In genomic region chr9:118367383-118367782, GRCh38 we compare ENCODE assay signal across 18 cellular contexts.
DNase-seq lines count a peak whose midpoint lies in the region; ATAC-seq, FAIRE-seq and TF ChIP-seq lines count a peak whose summit lies in the region.
"Had no signal": no experiment of that assay in that cellular context is flagged by ENCODE, and none has a peak within 500 bp of the region (broad histone marks: within the 10 kb centered on the region; RNA-seq: fewer than 3 reads in every experiment).

No MANE protein-coding gene starts in this region.

- RAD21 ChIA-PET in GM12878 (lab: Charles Lee; ENCODE audit: unreplicated experiment): no interaction called here

- H4K20me1 ChIP-seq in GM12878 (ENCODE audit: control insufficient read depth, insufficient read depth): no peaks in the 10 kb centered on the region

- DNase-seq in GM12878 (ENCODE audit: low read depth, low spot score) (peak; percentile 5), superior temporal gyrus (ENCODE audit: extremely low spot score) (no peak)
- DNase-seq in activated CD4-positive, alpha-beta T cell treated with anti-CD3 and anti-CD28 coated beads, Interleukin-2, amount 50 U/mL, for 4 hours: no peak
- DNase-seq: DMS79, MG63, NCI-H1694 treated with DMSO at 0.1 percent for 48 hours, NCI-H446, NCI-H526, T-helper 1 cell had no signal

- in situ Hi-C loops in GM12878 (cut with MboI): no loop called here

- no peaks in the 10 kb centered on the region for H3K79me2 ChIP-seq in GM12878 (ENCODE audit: control insufficient read depth, insufficient read depth, low read length)

- no peaks in the 10 kb centered on the region for H3K27me3 ChIP-seq in GM12878 (replicated peaks in 1 of 2; ENCODE audit: control insufficient read depth in 2 of 2, insufficient read depth in 2 of 2, low read length in 1 of 2)
- H3K27me3 ChIP-seq: MG63, SJSA1 had no signal

- no peak overlapping the region for H3K27ac ChIP-seq in GM12878 (ENCODE audit: control insufficient read depth, insufficient read depth)
- H3K27ac ChIP-seq: SJSA1 had no signal

- H3K4me1 ChIP-seq in GM12878 (ENCODE audit: control insufficient read depth, insufficient read depth, low read length): no peaks in the 10 kb centered on the region
- H3K4me1 ChIP-seq: SJSA1 had no signal

- POLR2A ChIA-PET in GM12878 (lab: Charles Lee): no interaction called here

- ATAC-seq in GM18868 (IDR thresholded peaks at IDR 0.05; ENCODE audit: unreplicated experiment) (peak; percentile 51), GM21786 (IDR thresholded peaks at IDR 0.05; ENCODE audit: unreplicated experiment) (peak; percentile 37), HG03354 (IDR thresholded peaks at IDR 0.05; ENCODE audit: poor library complexity, severe bottlenecking, unreplicated experiment) (peak; percentile 43), GM12878 (peak; percentile 66), GM19455 (IDR thresholded peaks at IDR 0.05; ENCODE audit: unreplicated experiment) (no peak)
- ATAC-seq: K562, Right ventricle myocardium inferior had no signal

- TF ChIP-seq CTCF in GM12878 (IDR thresholded peaks at IDR 0.05 in 2 of 3, conservative IDR thresholded peaks at IDR 0.05 in 1 of 3; ENCODE audit: control insufficient read depth in 2 of 3, extremely low read depth in 1 of 3, insufficient read depth in 1 of 3, low read depth in 3 of 3, low read length in 3 of 3): no peak

- no peak overlapping the region for H3K4me3 ChIP-seq in GM12878
- H3K4me3 ChIP-seq: K562, MG63, SJSA1 had no signal

- H3K9me3 ChIP-seq in GM12878 (replicated peaks; ENCODE audit: control insufficient read depth, insufficient read depth, low read length): peaks cover 1% of the 10 kb centered on the region; the same call in 1 of the 3 replicates
- H3K9me3 ChIP-seq: SJSA1 had no signal

- H2AFZ ChIP-seq in GM12878 (ENCODE audit: control insufficient read depth, low read depth, low read length): no peak overlapping the region

- TF ChIP-seq POLR2A in GM12878 (IDR thresholded peaks at IDR 0.05; ENCODE audit: low read depth, low read length): no peak

- BruUV-seq in GM12878 (replicated peaks; lab: Mats Ljungman, UMichigan): no TSS peak

- no peak for FAIRE-seq in GM12878 (lab: Jason Lieb, UNC)
- FAIRE-seq: GM12891, H1, K562 had no signal

- CTCF ChIA-PET in GM12878 (lab: Yijun Ruan, JAX): no interaction called here

- no peak for TF ChIP-seq RAD21 in GM12878 (IDR thresholded peaks at IDR 0.05; ENCODE audit: insufficient read depth, low read depth, low read length)

- intact Hi-C loops in GM12878 (cut with micrococcal nuclease; ENCODE audit: unreplicated experiment): no loop called here

- no peaks in the 10 kb centered on the region for H3K36me3 ChIP-seq in GM12878 (ENCODE audit: control insufficient read depth in 2 of 2, insufficient read depth in 2 of 2, low read length in 1 of 2)
- H3K36me3 ChIP-seq: MG63, SJSA1 had no signal

- no peak overlapping the region for H3K4me2 ChIP-seq in GM12878 (ENCODE audit: control insufficient read depth, insufficient read depth)

- peak in 1 of 2 experiments; percentile 35; a peak in 1 of 4 replicates for TF ChIP-seq EP300 in GM12878 (IDR thresholded peaks at IDR 0.05; ENCODE audit: borderline replicate concordance in 1 of 2, control insufficient read depth in 1 of 2, low read depth in 2 of 2, low read length in 2 of 2)

- SMC1A ChIA-PET in GM12878 (lab: Charles Lee; ENCODE audit: uncharacterized antibody, unreplicated experiment): no interaction called here

- H3K9ac ChIP-seq in GM12878 (ENCODE audit: control insufficient read depth, insufficient read depth, low read length): no peak overlapping the region

TF ChIP-seq in GM12878, 131 proteins besides CTCF, POLR2A, EP300 and RAD21 (continues in another document):
- TF ChIP-seq IKZF1 (conservative IDR thresholded peaks at IDR 0.05) (peak; percentile 65), CHD2 (IDR thresholded peaks at IDR 0.05; ENCODE audit: borderline replicate concordance, low read depth, low read length) (no peak), POU2F2 (IDR thresholded peaks at IDR 0.05; ENCODE audit: borderline replicate concordance, low read depth, low read length) (no peak), SIX5 (IDR thresholded peaks at IDR 0.05; ENCODE audit: low read depth, low read length, severe bottlenecking) (no peak), MEF2A (IDR thresholded peaks at IDR 0.05; ENCODE audit: insufficient read depth, low read depth, low read length) (no peak), HDGF (IDR thresholded peaks at IDR 0.05) (no peak), CEBPB (IDR thresholded peaks at IDR 0.05; ENCODE audit: borderline replicate concordance in 1 of 2, low read depth in 2 of 2, low read length in 2 of 2) (no peak), WRNIP1 (IDR thresholded peaks at IDR 0.05; ENCODE audit: borderline replicate concordance, low read depth, low read length) (no peak), NR2C1 (IDR thresholded peaks at IDR 0.05) (no peak), BCL11A (IDR thresholded peaks at IDR 0.05; ENCODE audit: low read depth, low read length) (peak; percentile 54; the same call in 1 of the 2 replicates), ZSCAN29 (IDR thresholded peaks at IDR 0.05) (no peak), NFYA (IDR thresholded peaks at IDR 0.05; ENCODE audit: borderline replicate concordance, low read depth, low read length) (no peak), CHD4 (IDR thresholded peaks at IDR 0.05) (no peak), SMARCA5 (IDR thresholded peaks at IDR 0.05) (no peak), SMC3 (IDR thresholded peaks at IDR 0.05; ENCODE audit: borderline replicate concordance, low read length) (no peak), CBFB (IDR thresholded peaks at IDR 0.05; ENCODE audit: low read depth) (no peak), ATF3 (IDR thresholded peaks at IDR 0.05; ENCODE audit: borderline replicate concordance, extremely low read depth, low read depth, low read length) (no peak), ZBED1 (IDR thresholded peaks at IDR 0.05; ENCODE audit: borderline replicate concordance) (no peak), SPI1 (IDR thresholded peaks at IDR 0.05; ENCODE audit: borderline replicate concordance, insufficient read depth, low read depth, low read length) (no peak), JUNB (IDR thresholded peaks at IDR 0.05) (no peak), FOXK2 (IDR thresholded peaks at IDR 0.05) (no peak), MTA3 (IDR thresholded peaks at IDR 0.05; ENCODE audit: borderline replicate concordance, low read length) (no peak), YY1 (IDR thresholded peaks at IDR 0.05; ENCODE audit: low read depth, low read length) (no peak), BHLHE40 (IDR thresholded peaks at IDR 0.05; ENCODE audit: borderline replicate concordance in 1 of 2, low read depth in 2 of 2, low read length in 1 of 2) (peak in 1 of 2 experiments; percentile 10; a peak in 1 of 4 replicates), BRCA1 (IDR thresholded peaks at IDR 0.05; ENCODE audit: low read depth, low read length) (no peak)
- TF ChIP-seq, protein P1, sequence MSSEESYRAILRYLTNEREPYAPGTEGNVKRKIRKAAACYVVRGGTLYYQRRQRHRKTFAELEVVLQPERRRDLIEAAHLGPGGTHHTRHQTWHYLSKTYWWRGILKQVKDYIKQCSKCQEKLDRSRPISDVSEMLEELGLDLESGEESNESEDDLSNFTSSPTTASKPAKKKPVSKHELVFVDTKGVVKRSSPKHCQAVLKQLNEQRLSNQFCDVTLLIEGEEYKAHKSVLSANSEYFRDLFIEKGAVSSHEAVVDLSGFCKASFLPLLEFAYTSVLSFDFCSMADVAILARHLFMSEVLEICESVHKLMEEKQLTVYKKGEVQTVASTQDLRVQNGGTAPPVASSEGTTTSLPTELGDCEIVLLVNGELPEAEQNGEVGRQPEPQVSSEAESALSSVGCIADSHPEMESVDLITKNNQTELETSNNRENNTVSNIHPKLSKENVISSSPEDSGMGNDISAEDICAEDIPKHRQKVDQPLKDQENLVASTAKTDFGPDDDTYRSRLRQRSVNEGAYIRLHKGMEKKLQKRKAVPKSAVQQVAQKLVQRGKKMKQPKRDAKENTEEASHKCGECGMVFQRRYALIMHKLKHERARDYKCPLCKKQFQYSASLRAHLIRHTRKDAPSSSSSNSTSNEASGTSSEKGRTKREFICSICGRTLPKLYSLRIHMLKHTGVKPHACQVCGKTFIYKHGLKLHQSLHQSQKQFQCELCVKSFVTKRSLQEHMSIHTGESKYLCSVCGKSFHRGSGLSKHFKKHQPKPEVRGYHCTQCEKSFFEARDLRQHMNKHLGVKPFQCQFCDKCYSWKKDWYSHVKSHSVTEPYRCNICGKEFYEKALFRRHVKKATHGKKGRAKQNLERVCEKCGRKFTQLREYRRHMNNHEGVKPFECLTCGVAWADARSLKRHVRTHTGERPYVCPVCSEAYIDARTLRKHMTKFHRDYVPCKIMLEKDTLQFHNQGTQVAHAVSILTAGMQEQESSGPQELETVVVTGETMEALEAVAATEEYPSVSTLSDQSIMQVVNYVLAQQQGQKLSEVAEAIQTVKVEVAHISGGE (CRISPR knock-in tag; IDR thresholded peaks at IDR 0.05): no peak
- TF ChIP-seq, protein P2, sequence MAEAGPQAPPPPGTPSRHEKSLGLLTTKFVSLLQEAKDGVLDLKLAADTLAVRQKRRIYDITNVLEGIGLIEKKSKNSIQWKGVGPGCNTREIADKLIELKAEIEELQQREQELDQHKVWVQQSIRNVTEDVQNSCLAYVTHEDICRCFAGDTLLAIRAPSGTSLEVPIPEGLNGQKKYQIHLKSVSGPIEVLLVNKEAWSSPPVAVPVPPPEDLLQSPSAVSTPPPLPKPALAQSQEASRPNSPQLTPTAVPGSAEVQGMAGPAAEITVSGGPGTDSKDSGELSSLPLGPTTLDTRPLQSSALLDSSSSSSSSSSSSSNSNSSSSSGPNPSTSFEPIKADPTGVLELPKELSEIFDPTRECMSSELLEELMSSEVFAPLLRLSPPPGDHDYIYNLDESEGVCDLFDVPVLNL (IDR thresholded peaks at IDR 0.05; ENCODE audit: low read depth, low read length): no peak
- TF ChIP-seq, protein P3, sequence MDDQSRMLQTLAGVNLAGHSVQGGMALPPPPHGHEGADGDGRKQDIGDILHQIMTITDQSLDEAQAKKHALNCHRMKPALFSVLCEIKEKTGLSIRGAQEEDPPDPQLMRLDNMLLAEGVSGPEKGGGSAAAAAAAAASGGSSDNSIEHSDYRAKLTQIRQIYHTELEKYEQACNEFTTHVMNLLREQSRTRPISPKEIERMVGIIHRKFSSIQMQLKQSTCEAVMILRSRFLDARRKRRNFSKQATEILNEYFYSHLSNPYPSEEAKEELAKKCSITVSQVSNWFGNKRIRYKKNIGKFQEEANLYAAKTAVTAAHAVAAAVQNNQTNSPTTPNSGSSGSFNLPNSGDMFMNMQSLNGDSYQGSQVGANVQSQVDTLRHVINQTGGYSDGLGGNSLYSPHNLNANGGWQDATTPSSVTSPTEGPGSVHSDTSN (IDR thresholded peaks at IDR 0.05; ENCODE audit: insufficient replicate concordance, low read depth, low read length): no peak
